ENCODE assay signal across 9 cellular contexts in the genomic region with DNA sequence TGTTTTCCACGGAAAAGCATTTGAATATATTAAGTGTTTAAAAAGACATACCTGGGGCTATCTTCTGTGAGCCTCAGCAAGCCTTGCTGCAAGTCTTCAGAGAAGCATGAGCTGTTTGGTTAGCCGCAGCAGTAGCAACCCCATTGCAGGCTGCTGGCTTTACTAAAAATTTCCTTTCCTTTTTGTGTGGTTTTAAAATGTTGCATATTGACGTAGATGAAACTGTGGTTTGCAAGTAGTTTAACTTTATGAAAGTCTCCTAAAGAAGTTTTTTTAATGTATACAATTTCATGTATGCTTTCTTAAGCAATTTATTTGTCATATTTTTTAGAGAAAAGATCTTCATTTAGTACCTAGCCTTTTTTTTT. TPM values are rescaled to one million over a fixed set of nuclear protein-coding genes. Genes with fewer than 3 reads are reported as not detected.
DNase-seq lines count a peak whose midpoint lies in the region; ATAC-seq and TF ChIP-seq lines count a peak whose summit lies in the region.
"Had no signal": no experiment of that assay in that cellular context is flagged by ENCODE, and none has a peak within 500 bp of the region (broad histone marks: within the 10 kb centered on the region; RNA-seq: fewer than 3 reads in every experiment).

A gene with protein sequence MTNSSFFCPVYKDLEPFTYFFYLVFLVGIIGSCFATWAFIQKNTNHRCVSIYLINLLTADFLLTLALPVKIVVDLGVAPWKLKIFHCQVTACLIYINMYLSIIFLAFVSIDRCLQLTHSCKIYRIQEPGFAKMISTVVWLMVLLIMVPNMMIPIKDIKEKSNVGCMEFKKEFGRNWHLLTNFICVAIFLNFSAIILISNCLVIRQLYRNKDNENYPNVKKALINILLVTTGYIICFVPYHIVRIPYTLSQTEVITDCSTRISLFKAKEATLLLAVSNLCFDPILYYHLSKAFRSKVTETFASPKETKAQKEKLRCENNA (minus strand): TSS at position 164 of the 368 bp plus-strand sequence. CDS start 3,830 bp downstream, outside the sequence.

- H4K12ac ChIP-seq in trophoblast cell (ENCODE audit: low read depth, low read length): no peak within 1 kb of the TSS

- H2BK12ac ChIP-seq in trophoblast cell (ENCODE audit: low read length): no peak within 1 kb of the TSS

- no peak within 1 kb of the TSS for H3K9ac ChIP-seq in trophoblast cell (ENCODE audit: low read length)

- H2BK5ac ChIP-seq in trophoblast cell (ENCODE audit: low read depth, low read length, poor library complexity): no peak within 1 kb of the TSS

- H3K36me3 Mint-ChIP-seq in activated naive CD4-positive, alpha-beta T cell treated with anti-CD3 and anti-CD28 coated beads, Interleukin-2, amount 10 ng/mL, durations not matched to agents 7 days and 5 days: peaks cover 45% of the 10 kb centered on the region
- no peaks in the 10 kb centered on the region for H3K36me3 Mint-ChIP-seq in stimulated activated memory B cell treated with anti-CD40 and anti-IgM and Interleukin-4, amounts not matched to agents 10 μg/mL and 1 μg/mL and 100 μg/mL, for 72 hours

- TF ChIP-seq CTCF in adrenal gland (IDR thresholded peaks at IDR 0.05) (no peak), gastrocnemius medialis (IDR thresholded peaks at IDR 0.05 in 4 of 5, conservative IDR thresholded peaks at IDR 0.05 in 1 of 5) (no peak), ascending aorta (IDR thresholded peaks at IDR 0.05) (no peak)

- H3K4me3 ChIP-seq in trophoblast cell (ENCODE audit: low read depth, low read length) (no peak within 1 kb of the TSS), adrenal gland (no peak within 1 kb of the TSS), gastrocnemius medialis (no peak within 1 kb of the TSS), ascending aorta (no peak within 1 kb of the TSS)

- no peaks in the 10 kb centered on the region for H3K9me3 Mint-ChIP-seq in activated naive CD4-positive, alpha-beta T cell treated with anti-CD3 and anti-CD28 coated beads, Interleukin-2, amount 10 ng/mL, durations not matched to agents 7 days and 5 days
- H3K9me3 Mint-ChIP-seq in stimulated activated memory B cell treated with anti-CD40 and anti-IgM and Interleukin-4, amounts not matched to agents 10 μg/mL and 1 μg/mL and 100 μg/mL, for 72 hours: no peaks in the 10 kb centered on the region

- H3K27ac Mint-ChIP-seq in activated naive CD4-positive, alpha-beta T cell treated with anti-CD3 and anti-CD28 coated beads, Interleukin-2, amount 10 ng/mL, durations not matched to agents 7 days and 5 days: peak within 1 kb of the TSS; percentile 98
- H3K27ac Mint-ChIP-seq in stimulated activated memory B cell treated with anti-CD40 and anti-IgM and Interleukin-4, amounts not matched to agents 10 μg/mL and 1 μg/mL and 100 μg/mL, for 72 hours: no peak within 1 kb of the TSS

- intact Hi-C loops in adrenal gland (cut with DNase I) (no loop called here), gastrocnemius medialis (cut with DNase I; ENCODE audit: low total_unique reads) (no loop called here), ascending aorta (cut with DNase I) (no loop called here)

- peak within 1 kb of the TSS; percentile 88 for H3K4me3 Mint-ChIP-seq in activated naive CD4-positive, alpha-beta T cell treated with anti-CD3 and anti-CD28 coated beads, Interleukin-2, amount 10 ng/mL, durations not matched to agents 7 days and 5 days
- no peak within 1 kb of the TSS for H3K4me3 Mint-ChIP-seq in stimulated activated memory B cell treated with anti-CD40 and anti-IgM and Interleukin-4, amounts not matched to agents 10 μg/mL and 1 μg/mL and 100 μg/mL, for 72 hours

- peaks cover 0 to 2% of the 10 kb centered on the region in 2 experiments for H3K36me3 ChIP-seq in trophoblast cell (ENCODE audit: control insufficient read depth in 1 of 2, insufficient read depth in 2 of 2, low read length in 2 of 2)
- H3K36me3 ChIP-seq in adrenal gland (replicated peaks in 1 of 2): no peaks in the 10 kb centered on the region
- no peaks in the 10 kb centered on the region for H3K36me3 ChIP-seq in gastrocnemius medialis
- H3K36me3 ChIP-seq in ascending aorta: no peaks in the 10 kb centered on the region

- TF ChIP-seq POLR2A in adrenal gland (IDR thresholded peaks at IDR 0.05) (no peak), gastrocnemius medialis (IDR thresholded peaks at IDR 0.05) (no peak)

- no peak within 1 kb of the TSS for H3K27ac ChIP-seq in trophoblast cell (ENCODE audit: low read depth, low read length)
- no peak within 1 kb of the TSS for H3K27ac ChIP-seq in adrenal gland
- H3K27ac ChIP-seq in gastrocnemius medialis: no peak within 1 kb of the TSS
- no peak within 1 kb of the TSS for H3K27ac ChIP-seq in ascending aorta

- H3K18ac ChIP-seq in trophoblast cell (ENCODE audit: low read length): no peak within 1 kb of the TSS

- peak; percentile 81 for DNase-seq in activated naive CD4-positive, alpha-beta T cell treated with anti-CD3 and anti-CD28 coated beads, Interleukin-2, amount 10 ng/mL, durations not matched to agents 7 days and 5 days
- no peak for DNase-seq in trophoblast cell
- DNase-seq in adrenal gland: no peak
- no peak for DNase-seq in gastrocnemius medialis
- no peak for DNase-seq in ascending aorta (ENCODE audit: low spot score in 2 of 2)

- in situ Hi-C loops in gastrocnemius medialis (cut with MboI; ENCODE audit: low sequenced_read_pairs in 4 of 4): no loop called here

- no peak within 1 kb of the TSS for H2AFZ ChIP-seq in trophoblast cell (ENCODE audit: insufficient read depth, low read length, poor library complexity)

- H3K4me1 ChIP-seq in trophoblast cell (ENCODE audit: control insufficient read depth in 1 of 2, insufficient read depth in 2 of 2, low read length in 2 of 2) (peaks cover 0 to 3% of the 10 kb centered on the region in 2 experiments), adrenal gland (replicated peaks in 1 of 2) (peaks cover 0 to 4% of the 10 kb centered on the region in 2 donors), gastrocnemius medialis (no peaks in the 10 kb centered on the region), ascending aorta (no peaks in the 10 kb centered on the region)

- peaks cover 6% of the 10 kb centered on the region for H3K79me1 ChIP-seq in trophoblast cell (ENCODE audit: low read length)

- no peaks in the 10 kb centered on the region for H3K27me3 Mint-ChIP-seq in activated naive CD4-positive, alpha-beta T cell treated with anti-CD3 and anti-CD28 coated beads, Interleukin-2, amount 10 ng/mL, durations not matched to agents 7 days and 5 days
- H3K27me3 Mint-ChIP-seq in stimulated activated memory B cell treated with anti-CD40 and anti-IgM and Interleukin-4, amounts not matched to agents 10 μg/mL and 1 μg/mL and 100 μg/mL, for 72 hours: peaks cover 12% of the 10 kb centered on the region

- no peak within 1 kb of the TSS for H2AK5ac ChIP-seq in trophoblast cell (ENCODE audit: low read length)

- H3K27me3 ChIP-seq in trophoblast cell (ENCODE audit: insufficient read depth, low read length) (no peaks in the 10 kb centered on the region), adrenal gland (no peaks in the 10 kb centered on the region), gastrocnemius medialis (no peaks in the 10 kb centered on the region), ascending aorta (no peaks in the 10 kb centered on the region)

- H3K4ac ChIP-seq in trophoblast cell (ENCODE audit: low read depth, low read length): no peak within 1 kb of the TSS

- H4K91ac ChIP-seq in trophoblast cell (ENCODE audit: low read depth, low read length): no peak within 1 kb of the TSS

- H3K79me2 ChIP-seq in trophoblast cell (ENCODE audit: control insufficient read depth, insufficient read depth, low read length, poor library complexity): no peaks in the 10 kb centered on the region

- H3K9me3 ChIP-seq in trophoblast cell (ENCODE audit: insufficient read depth, low read depth, low read length) (no peaks in the 10 kb centered on the region), adrenal gland (replicated peaks in 1 of 3) (no peaks in the 10 kb centered on the region), gastrocnemius medialis (no peaks in the 10 kb centered on the region), ascending aorta (no peaks in the 10 kb centered on the region)

- CTCF ChIA-PET in activated naive CD4-positive, alpha-beta T cell treated with anti-CD3 and anti-CD28 coated beads, Interleukin-2, amount 10 ng/mL, durations not matched to agents 7 days and 5 days (lab: Charles Lee): interaction anchor here (0.6 to 1.7 kb wide), 8 partner anchors 11 to 35 kb away, joined by 3 to 7 read pairs (median 4); no protein-coding TSS in a partner anchor

- H4K8ac ChIP-seq in trophoblast cell (ENCODE audit: low read depth, low read length): no peak within 1 kb of the TSS

- no peak within 1 kb of the TSS for H2BK120ac ChIP-seq in trophoblast cell (ENCODE audit: insufficient read depth, low read length, poor library complexity)

- H3K4me1 Mint-ChIP-seq in activated naive CD4-positive, alpha-beta T cell treated with anti-CD3 and anti-CD28 coated beads, Interleukin-2, amount 10 ng/mL, durations not matched to agents 7 days and 5 days: peaks cover 64% of the 10 kb centered on the region
- H3K4me1 Mint-ChIP-seq in stimulated activated memory B cell treated with anti-CD40 and anti-IgM and Interleukin-4, amounts not matched to agents 10 μg/mL and 1 μg/mL and 100 μg/mL, for 72 hours: peaks cover 8% of the 10 kb centered on the region

- no CpG with 5 or more reads among the region's 3 CpGs for WGBS in trophoblast cell (ENCODE audit: extremely low coverage, insufficient coverage, insufficient read length)
- 87 to 93% (median 90%) methylated on average over 3 of the region's 3 CpGs for WGBS in adrenal gland, 4 donors

- ATAC-seq in GM21381 (IDR thresholded peaks at IDR 0.05; ENCODE audit: unreplicated experiment) (peak; percentile 86), HG03575 (IDR thresholded peaks at IDR 0.05; ENCODE audit: extremely low read depth, insufficient number of reproducible peaks, low FRiP score, unreplicated experiment) (peak; percentile 67), gastrocnemius medialis (no peak)
- ATAC-seq in stimulated activated memory B cell treated with anti-CD40 and anti-IgM and Interleukin-4, amounts not matched to agents 10 μg/mL and 1 μg/mL and 100 μg/mL, for 72 hours: peak; percentile 75

- no peak within 1 kb of the TSS for H3K14ac ChIP-seq in trophoblast cell (ENCODE audit: low read length)

- no peak within 1 kb of the TSS for H3K23ac ChIP-seq in trophoblast cell (ENCODE audit: low read length)

- no peak within 1 kb of the TSS for H3K4me2 ChIP-seq in trophoblast cell (ENCODE audit: low read length)

RNA-seq across cellular contexts. Expression of the gene that starts here (rescaled TPM):
- 0.04 TPM in 1 of 2 replicates, not detected in the other for polyA plus RNA-seq in trophoblast cell (2013)
- total RNA-seq in adrenal gland (1 to 10 TPM in 1 of 8 donors, under 1 TPM in 5, not detected in 2; 0.15 to 1.3 (median 0.48) TPM), gastrocnemius medialis (under 1 TPM in 1 of 4 donors, not detected in 3; 0.56 TPM), ascending aorta (3.2 TPM)
- polyA plus RNA-seq in adrenal gland: 1 to 10 TPM in 1 of 3 donors, under 1 TPM in 2; 0.44 to 2.0 (median 0.64) TPM
- total RNA-seq: NCI-H460 had no signal

Comparison
In these comparisons a context has a peak if more than half of its experiments do, and no peak if none do; other contexts are left out.
1. ATAC-seq: peak in GM21381 (single experiment), HG03575 (single experiment) and stimulated activated memory B cell treated with anti-CD40 and anti-IgM and Interleukin-4, amounts not matched to agents 10 μg/mL and 1 μg/mL and 100 μg/mL, for 72 hours (single experiment); none in gastrocnemius medialis (0 of 2).